15 cellular contexts compared by ENCODE assay signal in genomic region chr10:88800152-88801125, GRCh38. TPM values are rescaled to one million over a fixed set of nuclear protein-coding genes. Genes with fewer than 3 reads are reported as not detected.
A peak's percentile ranks its signal among the peaks of the same experiment; 100 is the strongest.
DNase-seq lines count a peak whose midpoint lies in the region; ATAC-seq, FAIRE-seq and TF ChIP-seq lines count a peak whose summit lies in the region.
"Had no signal": no experiment of that assay in that cellular context is flagged by ENCODE, and none has a peak within 500 bp of the region (broad histone marks: within the 10 kb centered on the region; RNA-seq: fewer than 3 reads in every experiment).

No MANE protein-coding gene starts in this region.

- no peak overlapping the region for H3K27ac Mint-ChIP-seq in activated CD4-positive, alpha-beta T cell treated with anti-CD3 and anti-CD28 coated beads for 36 hours
- no peak overlapping the region for H3K27ac Mint-ChIP-seq in activated CD4-positive, alpha-beta T cell treated with anti-CD3 and anti-CD28 coated beads, Interleukin-2, amount 10 ng/mL, durations not matched to agents 7 days and 5 days
- no peak overlapping the region for H3K27ac Mint-ChIP-seq in activated T-helper 1 cell treated with anti-CD3 and anti-CD28 coated beads, Interleukin-12 subunit alpha, Interleukin-12 subunit beta, Interleukin-2, Interleukin-4 antibody, amounts not matched to agents 30 ng/mL and 10 ng/mL and 1 ng/mL, durations not matched to agents 14 hours and 24 hours and 36 hours
- H3K27ac Mint-ChIP-seq: nephron had no signal

- CTCF ChIA-PET in activated CD4-positive, alpha-beta T cell treated with anti-CD3 and anti-CD28 coated beads for 36 hours (lab: Charles Lee), result interaction anchor here (0.6 to 1.2 kb wide), 4 partner anchors 9 to 132 kb away, joined by 3 to 4 read pairs (median 3); no protein-coding TSS in a partner anchor
- CTCF ChIA-PET in activated CD4-positive, alpha-beta T cell treated with anti-CD3 and anti-CD28 coated beads, Interleukin-2, amount 10 ng/mL, durations not matched to agents 7 days and 5 days (lab: Charles Lee), result interaction anchor here (0.5 to 1.1 kb wide), 2 partner anchors 17 to 64 kb away, joined by 3 read pairs; no protein-coding TSS in a partner anchor

- H3K36me3 Mint-ChIP-seq in activated CD4-positive, alpha-beta T cell treated with anti-CD3 and anti-CD28 coated beads for 36 hours (ENCODE audit: low read depth), result no peaks in the 10 kb centered on the region
- H3K36me3 Mint-ChIP-seq in activated CD4-positive, alpha-beta T cell treated with anti-CD3 and anti-CD28 coated beads, Interleukin-2, amount 10 ng/mL, durations not matched to agents 7 days and 5 days (ENCODE audit: low read depth), result no peaks in the 10 kb centered on the region
- no peaks in the 10 kb centered on the region for H3K36me3 Mint-ChIP-seq in activated T-helper 1 cell treated with anti-CD3 and anti-CD28 coated beads, Interleukin-12 subunit alpha, Interleukin-12 subunit beta, Interleukin-2, Interleukin-4 antibody, amounts not matched to agents 30 ng/mL and 10 ng/mL and 1 ng/mL, durations not matched to agents 14 hours and 24 hours and 36 hours (ENCODE audit: low read depth)

- peak; percentile 63 for FAIRE-seq in GM12891 (lab: Jason Lieb, UNC)
- FAIRE-seq: GM18507 had no signal

- DNase-seq in activated CD4-positive, alpha-beta T cell treated with anti-CD3 and anti-CD28 coated beads for 36 hours, result peak; percentile 51
- no peak for DNase-seq in activated CD4-positive, alpha-beta T cell treated with anti-CD3 and anti-CD28 coated beads, Interleukin-2, amount 10 ng/mL, durations not matched to agents 7 days and 5 days
- DNase-seq in GM12891 (ENCODE audit: insufficient read length, low spot score), result no peak
- DNase-seq in activated T-helper 1 cell treated with anti-CD3 and anti-CD28 coated beads, Interleukin-12 subunit alpha, Interleukin-12 subunit beta, Interleukin-2, Interleukin-4 antibody, amounts not matched to agents 30 ng/mL and 10 ng/mL and 1 ng/mL, durations not matched to agents 14 hours and 24 hours and 36 hours (ENCODE audit: low spot score), result no peak
- peak; percentile 15 for DNase-seq in iPS-NIHi7 (ENCODE audit: extremely low spot score)
- no peak for DNase-seq in hypothalamus (lab: John Stamatoyannopoulos, UW)
- DNase-seq: 8988T; activated CD4-positive, CD25-positive, alpha-beta regulatory T cell treated with anti-CD3 and anti-CD28 coated beads, Interleukin-2, amount 50 U/mL, for 72 hours; SHP77 had no signal

- peaks cover 12% of the 10 kb centered on the region for H3K4me1 Mint-ChIP-seq in activated CD4-positive, alpha-beta T cell treated with anti-CD3 and anti-CD28 coated beads for 36 hours
- no peaks in the 10 kb centered on the region for H3K4me1 Mint-ChIP-seq in activated CD4-positive, alpha-beta T cell treated with anti-CD3 and anti-CD28 coated beads, Interleukin-2, amount 10 ng/mL, durations not matched to agents 7 days and 5 days
- peaks cover 14% of the 10 kb centered on the region for H3K4me1 Mint-ChIP-seq in activated T-helper 1 cell treated with anti-CD3 and anti-CD28 coated beads, Interleukin-12 subunit alpha, Interleukin-12 subunit beta, Interleukin-2, Interleukin-4 antibody, amounts not matched to agents 30 ng/mL and 10 ng/mL and 1 ng/mL, durations not matched to agents 14 hours and 24 hours and 36 hours (ENCODE audit: low read depth)
- H3K4me1 Mint-ChIP-seq: nephron had no signal

- H3K27me3 Mint-ChIP-seq in activated CD4-positive, alpha-beta T cell treated with anti-CD3 and anti-CD28 coated beads for 36 hours, result peaks cover 26% of the 10 kb centered on the region
- H3K27me3 Mint-ChIP-seq in activated CD4-positive, alpha-beta T cell treated with anti-CD3 and anti-CD28 coated beads, Interleukin-2, amount 10 ng/mL, durations not matched to agents 7 days and 5 days, result peaks cover 52% of the 10 kb centered on the region
- H3K27me3 Mint-ChIP-seq in activated T-helper 1 cell treated with anti-CD3 and anti-CD28 coated beads, Interleukin-12 subunit alpha, Interleukin-12 subunit beta, Interleukin-2, Interleukin-4 antibody, amounts not matched to agents 30 ng/mL and 10 ng/mL and 1 ng/mL, durations not matched to agents 14 hours and 24 hours and 36 hours (ENCODE audit: insufficient read depth), result peaks cover 45% of the 10 kb centered on the region

- TF ChIP-seq POLR2A in GM12891 (IDR thresholded peaks at IDR 0.05; ENCODE audit: low read depth, low read length), result no peak

- POLR2A ChIA-PET in activated CD4-positive, alpha-beta T cell treated with anti-CD3 and anti-CD28 coated beads for 36 hours (lab: Charles Lee), result no interaction called here
- POLR2A ChIA-PET in activated CD4-positive, alpha-beta T cell treated with anti-CD3 and anti-CD28 coated beads, Interleukin-2, amount 10 ng/mL, durations not matched to agents 7 days and 5 days (lab: Charles Lee), result no interaction called here

- H3K9me3 Mint-ChIP-seq in activated CD4-positive, alpha-beta T cell treated with anti-CD3 and anti-CD28 coated beads for 36 hours (ENCODE audit: low read depth), result no peaks in the 10 kb centered on the region
- no peaks in the 10 kb centered on the region for H3K9me3 Mint-ChIP-seq in activated CD4-positive, alpha-beta T cell treated with anti-CD3 and anti-CD28 coated beads, Interleukin-2, amount 10 ng/mL, durations not matched to agents 7 days and 5 days
- no peaks in the 10 kb centered on the region for H3K9me3 Mint-ChIP-seq in activated T-helper 1 cell treated with anti-CD3 and anti-CD28 coated beads, Interleukin-12 subunit alpha, Interleukin-12 subunit beta, Interleukin-2, Interleukin-4 antibody, amounts not matched to agents 30 ng/mL and 10 ng/mL and 1 ng/mL, durations not matched to agents 14 hours and 24 hours and 36 hours
- H3K9me3 Mint-ChIP-seq: nephron had no signal

- peak; percentile 94 for ATAC-seq in activated CD4-positive, alpha-beta T cell treated with anti-CD3 and anti-CD28 coated beads for 36 hours
- no peak for ATAC-seq in HG03378 (IDR thresholded peaks at IDR 0.05; ENCODE audit: unreplicated experiment)
- ATAC-seq in HG03442 (IDR thresholded peaks at IDR 0.05; ENCODE audit: unreplicated experiment), result no peak

- intact Hi-C loops in activated CD4-positive, alpha-beta T cell treated with anti-CD3 and anti-CD28 coated beads for 36 hours (cut with DNase I, micrococcal nuclease), result no loop called here
- intact Hi-C loops in activated T-helper 1 cell treated with anti-CD3 and anti-CD28 coated beads, Interleukin-12 subunit alpha, Interleukin-12 subunit beta, Interleukin-2, Interleukin-4 antibody, amounts not matched to agents 30 ng/mL and 10 ng/mL and 1 ng/mL, durations not matched to agents 14 hours and 24 hours and 36 hours (cut with micrococcal nuclease), result no loop called here

- H3K4me3 Mint-ChIP-seq in activated CD4-positive, alpha-beta T cell treated with anti-CD3 and anti-CD28 coated beads for 36 hours, result no peak overlapping the region
- H3K4me3 Mint-ChIP-seq in activated CD4-positive, alpha-beta T cell treated with anti-CD3 and anti-CD28 coated beads, Interleukin-2, amount 10 ng/mL, durations not matched to agents 7 days and 5 days, result no peak overlapping the region
- peak overlapping the region; percentile 3 for H3K4me3 Mint-ChIP-seq in activated T-helper 1 cell treated with anti-CD3 and anti-CD28 coated beads, Interleukin-12 subunit alpha, Interleukin-12 subunit beta, Interleukin-2, Interleukin-4 antibody, amounts not matched to agents 30 ng/mL and 10 ng/mL and 1 ng/mL, durations not matched to agents 14 hours and 24 hours and 36 hours
- H3K4me3 Mint-ChIP-seq: nephron had no signal

TF ChIP-seq in GM12891, 5 proteins besides CTCF, POLR2A, EP300 and RAD21:
- TF ChIP-seq PAX5 (IDR thresholded peaks at IDR 0.05; ENCODE audit: insufficient read depth, low read length, severe bottlenecking), result no peak
- TF ChIP-seq POU2F2 (IDR thresholded peaks at IDR 0.05; ENCODE audit: low read depth, low read length), result no peak
- no peak for TF ChIP-seq POLR2AphosphoS5 (IDR thresholded peaks at IDR 0.05; ENCODE audit: low read depth, low read length)
- no peak for TF ChIP-seq SPI1 (IDR thresholded peaks at IDR 0.05; ENCODE audit: low read depth, low read length)
- TF ChIP-seq TAF1 (IDR thresholded peaks at IDR 0.05; ENCODE audit: low read depth, low read length), result no peak
TF ChIP-seq in GM12891: peak in this region for 0.

RNA-seq across cellular contexts. Expression of gene LIPM, which starts 2.1 kb away (rescaled TPM):
- total RNA-seq in activated CD4-positive, alpha-beta T cell treated with anti-CD3 and anti-CD28 coated beads for 36 hours, result not detected
- total RNA-seq in activated CD4-positive, alpha-beta T cell treated with anti-CD3 and anti-CD28 coated beads, Interleukin-2, amount 10 ng/mL, durations not matched to agents 7 days and 5 days, result not detected
- not detected for polyA plus RNA-seq in GM12891 (2012; ENCODE audit: low read depth, missing spikeins)
- total RNA-seq in activated T-helper 1 cell treated with anti-CD3 and anti-CD28 coated beads, Interleukin-12 subunit alpha, Interleukin-12 subunit beta, Interleukin-2, Interleukin-4 antibody, amounts not matched to agents 30 ng/mL and 10 ng/mL and 1 ng/mL, durations not matched to agents 14 hours and 24 hours and 36 hours, result not detected in 2 replicates
- total RNA-seq: epithelial cell of proximal tubule, NCI-H460 had no signal

RNA-seq across cellular contexts. Expression of gene LIPN, which starts 40.6 kb away (rescaled TPM):
- total RNA-seq in activated CD4-positive, alpha-beta T cell treated with anti-CD3 and anti-CD28 coated beads for 36 hours, result not detected
- not detected for total RNA-seq in activated CD4-positive, alpha-beta T cell treated with anti-CD3 and anti-CD28 coated beads, Interleukin-2, amount 10 ng/mL, durations not matched to agents 7 days and 5 days
- 0.22 TPM for polyA plus RNA-seq in GM12891 (2012; ENCODE audit: low read depth, missing spikeins)
- total RNA-seq in activated T-helper 1 cell treated with anti-CD3 and anti-CD28 coated beads, Interleukin-12 subunit alpha, Interleukin-12 subunit beta, Interleukin-2, Interleukin-4 antibody, amounts not matched to agents 30 ng/mL and 10 ng/mL and 1 ng/mL, durations not matched to agents 14 hours and 24 hours and 36 hours, result not detected in 2 replicates
- total RNA-seq: epithelial cell of proximal tubule, NCI-H460 had no signal

RNA-seq across cellular contexts. Expression of gene ANKRD22, which starts 51.2 kb away (rescaled TPM):
- under 1 TPM; 0.37 TPM for total RNA-seq in activated CD4-positive, alpha-beta T cell treated with anti-CD3 and anti-CD28 coated beads for 36 hours
- total RNA-seq in activated CD4-positive, alpha-beta T cell treated with anti-CD3 and anti-CD28 coated beads, Interleukin-2, amount 10 ng/mL, durations not matched to agents 7 days and 5 days, result under 1 TPM; 0.17 to 0.48 TPM
- 0.39 TPM for polyA plus RNA-seq in GM12891 (2012; ENCODE audit: low read depth, missing spikeins)
- 0.16 TPM in 1 of 2 replicates, not detected in the other for total RNA-seq in activated T-helper 1 cell treated with anti-CD3 and anti-CD28 coated beads, Interleukin-12 subunit alpha, Interleukin-12 subunit beta, Interleukin-2, Interleukin-4 antibody, amounts not matched to agents 30 ng/mL and 10 ng/mL and 1 ng/mL, durations not matched to agents 14 hours and 24 hours and 36 hours

Comparison
In these comparisons a context has a peak if more than half of its experiments do, and no peak if none do; other contexts are left out.
1. DNase-seq: peak in activated CD4-positive, alpha-beta T cell treated with anti-CD3 and anti-CD28 coated beads for 36 hours (single experiment) and iPS-NIHi7 (single experiment); none in activated CD4-positive, alpha-beta T cell treated with anti-CD3 and anti-CD28 coated beads, Interleukin-2, amount 10 ng/mL, durations not matched to agents 7 days and 5 days (single experiment), GM12891 (single experiment), activated T-helper 1 cell treated with anti-CD3 and anti-CD28 coated beads, Interleukin-12 subunit alpha, Interleukin-12 subunit beta, Interleukin-2, Interleukin-4 antibody, amounts not matched to agents 30 ng/mL and 10 ng/mL and 1 ng/mL, durations not matched to agents 14 hours and 24 hours and 36 hours (single experiment) and hypothalamus (0 of 51).